Comparison of ENCODE assay signal across 15 cellular contexts in the genomic region with DNA sequence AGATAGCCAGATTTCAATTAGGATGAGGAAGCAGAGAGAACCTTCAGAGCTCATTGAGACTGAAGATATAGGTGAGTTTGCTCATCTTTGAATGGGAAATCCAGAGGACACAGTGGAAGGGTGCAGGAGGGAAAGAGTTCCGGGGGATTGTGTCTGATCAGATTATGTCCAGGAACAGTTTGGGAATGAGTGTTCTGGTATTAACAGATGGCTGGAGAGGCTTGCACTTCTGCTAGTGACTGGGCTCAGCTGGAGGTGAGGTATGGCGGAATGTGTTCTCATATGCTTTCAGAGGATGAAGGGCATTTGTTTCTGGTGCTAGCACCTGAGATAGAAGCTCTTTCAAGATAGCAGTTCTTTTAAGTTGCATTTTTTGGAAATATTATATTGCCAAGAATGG.
"Had no signal": no experiment of that assay in that cellular context is flagged by ENCODE, and none has a peak within 500 bp of the region (broad histone marks: within the 10 kb centered on the region; RNA-seq: fewer than 3 reads in every experiment).

No MANE protein-coding gene starts in this region.

- H3K27me3 ChIP-seq: ascending aorta, breast epithelium, heart left ventricle, tibial artery had no signal

- DNase-seq: activated CD4-positive, alpha-beta T cell treated with anti-CD3 and anti-CD28 coated beads, Interleukin-2, amount 50 U/mL, for 4 hours; activated gamma-delta T cell; endodermal cell; foreskin melanocyte; kidney; stimulated activated CD4-positive, alpha-beta T cell treated with anti-CD3 and anti-CD28 coated beads, Interleukin-12 subunit alpha, Interleukin-12 subunit beta, amount 100 ng/mL, for 4 hours; stimulated activated CD4-positive, alpha-beta T cell treated with anti-CD3 and anti-CD28 coated beads, Interleukin-1b, Interleukin-23, amount 100 ng/mL, for 48 hours; stimulated activated naive CD8-positive, alpha-beta T cell treated with anti-CD3 and anti-CD28 coated beads, Interleukin-15, Interleukin-2, amounts not matched to agents 100 U/mL and 50 U/mL, for 24 hours; T-helper 17 cell; tibial artery had no signal

- ATAC-seq: left lobe of liver; natural killer cell treated with Interleukin-12 subunit alpha and Interleukin-12 subunit beta and Interleukin-15 and Interleukin-18, amount 100 ng/mL, for 72 hours; stimulated activated naive CD8-positive, alpha-beta T cell treated with anti-CD3 and anti-CD28 coated beads, Interleukin-15, Interleukin-2, amounts not matched to agents 100 U/mL and 50 U/mL, for 24 hours; T-helper 17 cell had no signal

- H3K4me3 ChIP-seq: ascending aorta, breast epithelium, heart left ventricle, tibial artery had no signal

- H3K27ac ChIP-seq: breast epithelium, heart left ventricle had no signal

- H3K9me3 ChIP-seq: ascending aorta, breast epithelium, heart left ventricle, tibial artery had no signal

- FAIRE-seq: kidney had no signal
